ENCODE assay signal across 1 cellular context in genomic region chr3:50170689-50171088, GRCh38.
A peak's percentile ranks its signal among the peaks of the same experiment; 100 is the strongest.
TF ChIP-seq lines count a peak whose summit lies in the region.

No MANE protein-coding gene starts in this region.

TF ChIP-seq in K562, 482 proteins besides CTCF, POLR2A, EP300 and RAD21 (continues in another document):
- TF ChIP-seq ZNF740 (CRISPR knock-in tag; IDR thresholded peaks at IDR 0.05), result no peak
- no peak for TF ChIP-seq ZNF740 (tag; IDR thresholded peaks at IDR 0.05)
- no peak for TF ChIP-seq FUS (optimal IDR thresholded peaks at IDR 0.05; ENCODE audit: low read depth, low read length)
- TF ChIP-seq, protein P1, sequence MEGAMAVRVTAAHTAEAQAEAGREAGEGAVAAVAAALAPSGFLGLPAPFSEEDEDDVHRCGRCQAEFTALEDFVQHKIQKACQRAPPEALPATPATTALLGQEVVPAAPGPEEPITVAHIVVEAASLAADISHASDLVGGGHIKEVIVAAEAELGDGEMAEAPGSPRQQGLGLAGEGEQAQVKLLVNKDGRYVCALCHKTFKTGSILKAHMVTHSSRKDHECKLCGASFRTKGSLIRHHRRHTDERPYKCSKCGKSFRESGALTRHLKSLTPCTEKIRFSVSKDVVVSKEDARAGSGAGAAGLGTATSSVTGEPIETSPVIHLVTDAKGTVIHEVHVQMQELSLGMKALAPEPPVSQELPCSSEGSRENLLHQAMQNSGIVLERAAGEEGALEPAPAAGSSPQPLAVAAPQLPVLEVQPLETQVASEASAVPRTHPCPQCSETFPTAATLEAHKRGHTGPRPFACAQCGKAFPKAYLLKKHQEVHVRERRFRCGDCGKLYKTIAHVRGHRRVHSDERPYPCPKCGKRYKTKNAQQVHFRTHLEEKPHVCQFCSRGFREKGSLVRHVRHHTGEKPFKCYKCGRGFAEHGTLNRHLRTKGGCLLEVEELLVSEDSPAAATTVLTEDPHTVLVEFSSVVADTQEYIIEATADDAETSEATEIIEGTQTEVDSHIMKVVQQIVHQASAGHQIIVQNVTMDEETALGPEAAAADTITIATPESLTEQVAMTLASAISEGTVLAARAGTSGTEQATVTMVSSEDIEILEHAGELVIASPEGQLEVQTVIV (CRISPR knock-in tag; IDR thresholded peaks at IDR 0.05; ENCODE audit: borderline replicate concordance), result no peak
- no peak for TF ChIP-seq ESRRA (IDR thresholded peaks at IDR 0.05; ENCODE audit: borderline replicate concordance, low read depth)
- peak; percentile 47 for TF ChIP-seq ATF3 (IDR thresholded peaks at IDR 0.05)
- TF ChIP-seq ATF3 (CRISPR knock-in tag; conservative IDR thresholded peaks at IDR 0.05), result no peak
- peak; percentile 76; the same call in 1 of the 2 replicates for TF ChIP-seq ZBTB9 (CRISPR knock-in tag; IDR thresholded peaks at IDR 0.05)
- no peak for TF ChIP-seq ELF2 (CRISPR knock-in tag; IDR thresholded peaks at IDR 0.05)
- TF ChIP-seq PRDM10 (IDR thresholded peaks at IDR 0.05; ENCODE audit: partially characterized antibody), result no peak
- no peak for TF ChIP-seq TRIM28 (IDR thresholded peaks at IDR 0.05)
- peak; percentile 43; the same call in 1 of the 2 replicates for TF ChIP-seq JUND (IDR thresholded peaks at IDR 0.05; ENCODE audit: borderline replicate concordance, low read depth, low read length)
- no peak for TF ChIP-seq JUND (tag; IDR thresholded peaks at IDR 0.05; ENCODE audit: borderline replicate concordance, low read depth, low read length)
- TF ChIP-seq ZKSCAN8 (CRISPR knock-in tag; IDR thresholded peaks at IDR 0.05), result no peak
- TF ChIP-seq ZNF224 (CRISPR knock-in tag; IDR thresholded peaks at IDR 0.05), result no peak
- TF ChIP-seq ZBTB17 (CRISPR knock-in tag; IDR thresholded peaks at IDR 0.05), result no peak
- TF ChIP-seq, protein P2, sequence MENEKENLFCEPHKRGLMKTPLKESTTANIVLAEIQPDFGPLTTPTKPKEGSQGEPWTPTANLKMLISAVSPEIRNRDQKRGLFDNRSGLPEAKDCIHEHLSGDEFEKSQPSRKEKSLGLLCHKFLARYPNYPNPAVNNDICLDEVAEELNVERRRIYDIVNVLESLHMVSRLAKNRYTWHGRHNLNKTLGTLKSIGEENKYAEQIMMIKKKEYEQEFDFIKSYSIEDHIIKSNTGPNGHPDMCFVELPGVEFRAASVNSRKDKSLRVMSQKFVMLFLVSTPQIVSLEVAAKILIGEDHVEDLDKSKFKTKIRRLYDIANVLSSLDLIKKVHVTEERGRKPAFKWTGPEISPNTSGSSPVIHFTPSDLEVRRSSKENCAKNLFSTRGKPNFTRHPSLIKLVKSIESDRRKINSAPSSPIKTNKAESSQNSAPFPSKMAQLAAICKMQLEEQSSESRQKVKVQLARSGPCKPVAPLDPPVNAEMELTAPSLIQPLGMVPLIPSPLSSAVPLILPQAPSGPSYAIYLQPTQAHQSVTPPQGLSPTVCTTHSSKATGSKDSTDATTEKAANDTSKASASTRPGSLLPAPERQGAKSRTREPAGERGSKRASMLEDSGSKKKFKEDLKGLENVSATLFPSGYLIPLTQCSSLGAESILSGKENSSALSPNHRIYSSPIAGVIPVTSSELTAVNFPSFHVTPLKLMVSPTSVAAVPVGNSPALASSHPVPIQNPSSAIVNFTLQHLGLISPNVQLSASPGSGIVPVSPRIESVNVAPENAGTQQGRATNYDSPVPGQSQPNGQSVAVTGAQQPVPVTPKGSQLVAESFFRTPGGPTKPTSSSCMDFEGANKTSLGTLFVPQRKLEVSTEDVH (IDR thresholded peaks at IDR 0.05; ENCODE audit: low read depth, partially characterized antibody), result no peak
- TF ChIP-seq L3MBTL2 (IDR thresholded peaks at IDR 0.05), result peak; percentile 64; the same call in 1 of the 2 replicates
- TF ChIP-seq ZNF354B (CRISPR knock-in tag; IDR thresholded peaks at IDR 0.05), result no peak
- no peak for TF ChIP-seq RBBP5 (IDR thresholded peaks at IDR 0.05; ENCODE audit: borderline replicate concordance, insufficient read depth, low read length, poor library complexity, severe bottlenecking)
- TF ChIP-seq VEZF1 (CRISPR knock-in tag; IDR thresholded peaks at IDR 0.05), result peak; percentile 28; the same call in 1 of the 2 replicates
- no peak for TF ChIP-seq DMBX1 (CRISPR knock-in tag; IDR thresholded peaks at IDR 0.05; ENCODE audit: borderline replicate concordance)
- TF ChIP-seq RBFOX2 (IDR thresholded peaks at IDR 0.05; ENCODE audit: low read depth, low read length), result 0 out of 2 replicates have a peak, but pooled peaks have one; percentile 26
- no peak for TF ChIP-seq RBM34 (IDR thresholded peaks at IDR 0.05; ENCODE audit: borderline replicate concordance, insufficient read depth, low read length)
- TF ChIP-seq, protein P3, sequence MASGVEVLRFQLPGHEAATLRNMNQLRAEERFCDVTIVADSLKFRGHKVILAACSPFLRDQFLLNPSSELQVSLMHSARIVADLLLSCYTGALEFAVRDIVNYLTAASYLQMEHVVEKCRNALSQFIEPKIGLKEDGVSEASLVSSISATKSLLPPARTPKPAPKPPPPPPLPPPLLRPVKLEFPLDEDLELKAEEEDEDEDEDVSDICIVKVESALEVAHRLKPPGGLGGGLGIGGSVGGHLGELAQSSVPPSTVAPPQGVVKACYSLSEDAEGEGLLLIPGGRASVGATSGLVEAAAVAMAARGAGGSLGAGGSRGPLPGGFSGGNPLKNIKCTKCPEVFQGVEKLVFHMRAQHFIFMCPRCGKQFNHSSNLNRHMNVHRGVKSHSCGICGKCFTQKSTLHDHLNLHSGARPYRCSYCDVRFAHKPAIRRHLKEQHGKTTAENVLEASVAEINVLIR (CRISPR knock-in tag; IDR thresholded peaks at IDR 0.05), result peak; percentile 22; the same call in 1 of the 2 replicates
- TF ChIP-seq, protein P4, sequence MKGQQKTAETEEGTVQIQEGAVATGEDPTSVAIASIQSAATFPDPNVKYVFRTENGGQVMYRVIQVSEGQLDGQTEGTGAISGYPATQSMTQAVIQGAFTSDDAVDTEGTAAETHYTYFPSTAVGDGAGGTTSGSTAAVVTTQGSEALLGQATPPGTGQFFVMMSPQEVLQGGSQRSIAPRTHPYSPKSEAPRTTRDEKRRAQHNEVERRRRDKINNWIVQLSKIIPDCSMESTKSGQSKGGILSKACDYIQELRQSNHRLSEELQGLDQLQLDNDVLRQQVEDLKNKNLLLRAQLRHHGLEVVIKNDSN (CRISPR knock-in tag; IDR thresholded peaks at IDR 0.05), result peak; percentile 70
- no peak for TF ChIP-seq SRSF3 (IDR thresholded peaks at IDR 0.05; ENCODE audit: insufficient read depth, low read length)
- TF ChIP-seq DDX20 (tag; IDR thresholded peaks at IDR 0.05; ENCODE audit: low read depth), result no peak
- TF ChIP-seq, protein P5, sequence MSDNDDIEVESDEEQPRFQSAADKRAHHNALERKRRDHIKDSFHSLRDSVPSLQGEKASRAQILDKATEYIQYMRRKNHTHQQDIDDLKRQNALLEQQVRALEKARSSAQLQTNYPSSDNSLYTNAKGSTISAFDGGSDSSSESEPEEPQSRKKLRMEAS (CRISPR knock-in tag; IDR thresholded peaks at IDR 0.05), result peak; percentile 72
- no peak for TF ChIP-seq TEAD4 (IDR thresholded peaks at IDR 0.05; ENCODE audit: low read length)
- TF ChIP-seq TEAD4 (CRISPR knock-in tag; IDR thresholded peaks at IDR 0.05; ENCODE audit: borderline replicate concordance), result no peak
- TF ChIP-seq, protein P6, sequence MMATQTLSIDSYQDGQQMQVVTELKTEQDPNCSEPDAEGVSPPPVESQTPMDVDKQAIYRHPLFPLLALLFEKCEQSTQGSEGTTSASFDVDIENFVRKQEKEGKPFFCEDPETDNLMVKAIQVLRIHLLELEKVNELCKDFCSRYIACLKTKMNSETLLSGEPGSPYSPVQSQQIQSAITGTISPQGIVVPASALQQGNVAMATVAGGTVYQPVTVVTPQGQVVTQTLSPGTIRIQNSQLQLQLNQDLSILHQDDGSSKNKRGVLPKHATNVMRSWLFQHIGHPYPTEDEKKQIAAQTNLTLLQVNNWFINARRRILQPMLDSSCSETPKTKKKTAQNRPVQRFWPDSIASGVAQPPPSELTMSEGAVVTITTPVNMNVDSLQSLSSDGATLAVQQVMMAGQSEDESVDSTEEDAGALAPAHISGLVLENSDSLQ (IDR thresholded peaks at IDR 0.05), result no peak
- peak; percentile 29; the same call in 1 of the 2 replicates for TF ChIP-seq RAD51 (IDR thresholded peaks at IDR 0.05; ENCODE audit: borderline replicate concordance, low read depth)
- TF ChIP-seq RFX1 (IDR thresholded peaks at IDR 0.05), result peak; percentile 59
- TF ChIP-seq GABPA (tag; conservative IDR thresholded peaks at IDR 0.05; ENCODE audit: low read depth), result peak; percentile 72
- TF ChIP-seq PYGO2 (tag; IDR thresholded peaks at IDR 0.05), result no peak
- TF ChIP-seq HOMEZ (CRISPR knock-in tag; IDR thresholded peaks at IDR 0.05), result no peak
- no peak for TF ChIP-seq PHTF2 (CRISPR knock-in tag; IDR thresholded peaks at IDR 0.05)
